ENCODE assay signal across 21 cellular contexts in the genomic region with DNA sequence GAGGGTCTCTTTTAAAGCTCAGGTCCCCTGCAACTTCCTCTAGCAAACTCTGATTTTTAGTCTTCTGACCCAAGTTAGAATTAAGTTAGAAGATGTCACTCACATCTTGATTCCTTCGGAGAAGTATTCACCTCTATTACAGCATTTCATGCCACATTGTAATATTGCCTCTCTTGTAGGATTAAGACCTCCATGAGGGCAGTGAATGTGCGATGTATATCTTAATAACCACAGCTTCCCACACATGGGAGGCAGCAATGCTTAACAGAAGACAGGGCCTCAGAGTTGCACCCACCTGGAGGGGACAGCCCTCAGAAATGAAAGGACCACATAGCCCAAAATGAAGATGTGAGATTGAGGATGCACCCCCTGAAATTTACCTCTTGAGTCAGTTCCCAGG.
"Had no signal": no experiment of that assay in that cellular context is flagged by ENCODE, and none has a peak within 500 bp of the region (broad histone marks: within the 10 kb centered on the region; RNA-seq: fewer than 3 reads in every experiment).

No MANE protein-coding gene starts in this region.

- H3K4me3 ChIP-seq: left ventricle myocardium inferior, lung, pancreas, psoas muscle, sigmoid colon, stomach, thyroid gland, upper lobe of right lung had no signal

- H3K27ac ChIP-seq: left ventricle myocardium inferior, pancreas, psoas muscle, sigmoid colon, stomach, thyroid gland, upper lobe of right lung had no signal

- H3K9me3 ChIP-seq: left ventricle myocardium inferior, pancreas, psoas muscle, sigmoid colon, stomach, thyroid gland, upper lobe of right lung had no signal

- H3K4me1 ChIP-seq: left ventricle myocardium inferior, pancreas, psoas muscle, sigmoid colon, thyroid gland, upper lobe of right lung had no signal

- H3K36me3 ChIP-seq: left ventricle myocardium inferior, pancreas, sigmoid colon, stomach, thyroid gland, upper lobe of right lung had no signal

- H3K27me3 ChIP-seq: pancreas, sigmoid colon, stomach, thyroid gland, upper lobe of right lung had no signal

- DNase-seq: activated B cell treated with CpG ODN at 0.5 μM for 24 hours; activated naive CD4-positive, alpha-beta T cell; activated T-cell treated with anti-CD3 and anti-CD28 coated beads for 4 hours; activated T-cell treated with anti-CD3 and anti-CD28 coated beads, Interleukin-2, amount 50 U/mL, for 72 hours; aorta; endodermal cell; left ventricle myocardium inferior; naive B cell; pancreas; psoas muscle; sigmoid colon; stimulated activated CD4-positive, alpha-beta T cell treated with anti-CD3 and anti-CD28 coated beads, Interleukin-15, amount 100 ng/mL, for 24 hours; stimulated activated CD4-positive, alpha-beta T cell treated with anti-CD3 and anti-CD28 coated beads, Interleukin-2, amount 100 ng/mL, for 24 hours; stimulated activated naive B cell treated with anti-CD40 and anti-IgM and Interleukin-4, amounts not matched to agents 10 μg/mL and 1 μg/mL and 100 μg/mL, for 72 hours; stomach; T-helper 2 cell; thyroid gland; upper lobe of right lung had no signal

- ATAC-seq: activated naive CD4-positive, alpha-beta T cell treated with anti-CD3 and anti-CD28 coated beads, Interleukin-2, amount 50 U/mL, for 72 hours; activated T-cell treated with anti-CD3 and anti-CD28 coated beads, Interleukin-2, amount 50 U/mL, for 72 hours; esophagus mucosa; psoas muscle; stimulated activated naive B cell treated with anti-CD40 and anti-IgM and Interleukin-4, amounts not matched to agents 10 μg/mL and 1 μg/mL and 100 μg/mL, for 72 hours; upper lobe of right lung had no signal
